5 cellular contexts compared by ENCODE assay signal in the genomic region with DNA sequence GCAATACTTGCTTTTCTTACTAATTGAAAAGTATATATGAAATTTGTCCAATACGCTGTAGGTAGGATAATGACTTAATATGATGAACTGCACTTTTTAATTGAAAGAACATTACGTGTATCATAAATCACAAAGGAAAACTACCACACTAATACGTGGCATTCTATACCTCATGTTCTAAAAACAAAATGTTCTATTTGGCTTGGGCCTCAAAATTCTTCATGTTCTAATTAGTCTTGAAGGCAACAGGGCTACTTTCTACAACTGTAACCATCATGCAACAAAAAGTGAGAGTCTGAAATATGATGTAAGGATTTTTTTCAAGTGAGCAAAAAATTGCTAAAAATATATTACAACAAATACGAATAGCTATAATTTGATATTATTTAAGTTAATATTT. TPM values are rescaled to one million over a fixed set of nuclear protein-coding genes. Genes with fewer than 3 reads are reported as not detected.
"Had no signal": no experiment of that assay in that cellular context is flagged by ENCODE, and none has a peak within 500 bp of the region (broad histone marks: within the 10 kb centered on the region; RNA-seq: fewer than 3 reads in every experiment).

No MANE protein-coding gene starts in this region.

- DNase-seq: IMR-90, KBM-7 had no signal

- H3K4me3 ChIP-seq: K562 had no signal

- H3K27ac ChIP-seq: HL-60 had no signal

- ATAC-seq: HepG2, K562 had no signal

RNA-seq across cellular contexts. Expression of gene THRB, which starts 19.8 kb away (rescaled TPM):
- polyA plus RNA-seq: IMR-90 had no signal
